In the genomic region with DNA sequence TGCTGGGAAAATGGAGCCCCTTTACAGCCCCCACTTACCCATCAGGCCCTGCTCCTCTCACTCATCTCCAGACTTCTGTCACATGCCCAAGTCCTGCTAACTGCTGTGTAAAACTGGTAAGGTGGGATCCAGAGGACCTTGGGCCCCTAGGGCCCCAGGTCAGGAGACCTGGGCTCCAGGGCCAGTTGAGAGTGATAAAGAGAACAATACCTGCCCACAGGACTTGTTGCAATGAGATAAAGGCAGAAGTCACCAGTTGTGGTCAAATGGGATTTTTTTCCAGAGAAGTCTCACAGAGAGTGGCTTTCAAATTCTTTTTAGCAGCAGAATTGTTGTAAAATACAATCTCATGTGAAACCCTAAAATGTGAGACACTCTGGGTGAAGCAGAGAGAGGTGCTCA, we compare ENCODE assay signal across 9 cellular contexts. TPM values are rescaled to one million over a fixed set of nuclear protein-coding genes. Genes with fewer than 3 reads are reported as not detected.
DNase-seq lines count a peak whose midpoint lies in the region; ATAC-seq and TF ChIP-seq lines count a peak whose summit lies in the region.
"Had no signal": no experiment of that assay in that cellular context is flagged by ENCODE, and none has a peak within 500 bp of the region (broad histone marks: within the 10 kb centered on the region; RNA-seq: fewer than 3 reads in every experiment).

No MANE protein-coding gene starts in this region.

- intact Hi-C loops in activated T-helper 2 cell treated with anti-CD3 and anti-CD28 coated beads, Interferon-gamma antibody, Interleukin-2, Interleukin-4, amounts not matched to agents 10 μg/mL and 5 μg/mL and 100 μg/mL, durations not matched to agents 14 hours and 24 hours and 36 hours (cut with micrococcal nuclease) = loop anchor here (1.0 kb wide), 4 partner anchors 13 to 54 kb away; no protein-coding TSS in a partner anchor
- intact Hi-C loops in left lung (cut with DNase I) (no loop called here), testis (cut with DNase I; ENCODE audit: low total_unique reads) (no loop called here)

- H3K27me3 Mint-ChIP-seq in activated CD4-positive, alpha-beta T cell treated with anti-CD3 and anti-CD28 coated beads, Interleukin-2, amount 10 ng/mL, durations not matched to agents 7 days and 5 days = no peaks in the 10 kb centered on the region
- H3K27me3 Mint-ChIP-seq in activated T-helper 2 cell treated with anti-CD3 and anti-CD28 coated beads, Interferon-gamma antibody, Interleukin-2, Interleukin-4, amounts not matched to agents 10 μg/mL and 5 μg/mL and 100 μg/mL, durations not matched to agents 14 hours and 24 hours and 36 hours (ENCODE audit: low read depth) = no peaks in the 10 kb centered on the region
- no peaks in the 10 kb centered on the region for H3K27me3 Mint-ChIP-seq in H9 (ENCODE audit: low read depth)

- H3K79me1 ChIP-seq in H9 (ENCODE audit: insufficient read depth, low read depth, low read length, poor library complexity, severe bottlenecking) = peaks cover 2% of the 10 kb centered on the region

- no peak for TF ChIP-seq POLR2A in suprapubic skin (IDR thresholded peaks at IDR 0.05)
- TF ChIP-seq POLR2A in testis (IDR thresholded peaks at IDR 0.05) = no peak

- H3K27ac ChIP-seq in left lung = peak overlapping the region; percentile 96 to 97
- H3K27ac ChIP-seq in suprapubic skin = peak overlapping the region; percentile 97
- no peak overlapping the region for H3K27ac ChIP-seq in H9 (ENCODE audit: insufficient read length, low read depth, low read length)
- H3K27ac ChIP-seq in testis = peak overlapping the region in 1 of 2 donors; percentile 95
- H3K27ac ChIP-seq: C4-2B had no signal

- H4K91ac ChIP-seq in H9 (ENCODE audit: insufficient read length, low read depth, low read length) = no peak overlapping the region

- no peak overlapping the region for H2BK20ac ChIP-seq in H9 (ENCODE audit: low read depth, low read length, poor library complexity, severe bottlenecking)

- no peaks in the 10 kb centered on the region for H3K9me3 Mint-ChIP-seq in activated CD4-positive, alpha-beta T cell treated with anti-CD3 and anti-CD28 coated beads, Interleukin-2, amount 10 ng/mL, durations not matched to agents 7 days and 5 days
- H3K9me3 Mint-ChIP-seq in activated T-helper 2 cell treated with anti-CD3 and anti-CD28 coated beads, Interferon-gamma antibody, Interleukin-2, Interleukin-4, amounts not matched to agents 10 μg/mL and 5 μg/mL and 100 μg/mL, durations not matched to agents 14 hours and 24 hours and 36 hours = no peaks in the 10 kb centered on the region
- H3K9me3 Mint-ChIP-seq in H9 = peaks cover 0 to 2% of the 10 kb centered on the region in 2 experiments; a peak in 2 of 5 replicates

- POLR2A ChIA-PET in activated CD4-positive, alpha-beta T cell treated with anti-CD3 and anti-CD28 coated beads, Interleukin-2, amount 10 ng/mL, durations not matched to agents 7 days and 5 days (lab: Charles Lee) = interaction anchor here (1.2 kb wide), 1 partner anchor 52 kb away, joined by 3 read pairs; no protein-coding TSS in a partner anchor

- no peak overlapping the region for H4K8ac ChIP-seq in H9 (replicated peaks; ENCODE audit: insufficient read length, low read depth, low read length)

- DNase-seq in activated CD4-positive, alpha-beta T cell treated with anti-CD3 and anti-CD28 coated beads, Interleukin-2, amount 10 ng/mL, durations not matched to agents 7 days and 5 days = no peak
- no peak for DNase-seq in activated CD4-positive, alpha-beta T cell treated with anti-CD3 and anti-CD28 coated beads for 4 hours
- no peak for DNase-seq in activated T-helper 2 cell treated with anti-CD3 and anti-CD28 coated beads, Interferon-gamma antibody, Interleukin-2, Interleukin-4, amounts not matched to agents 10 μg/mL and 5 μg/mL and 100 μg/mL, durations not matched to agents 14 hours and 24 hours and 36 hours (ENCODE audit: low spot score)
- DNase-seq in left lung = peak in 1 of 2 donors; percentile 1
- DNase-seq in suprapubic skin (ENCODE audit: low spot score in 2 of 2) = no peak
- DNase-seq in H9 = no peak
- DNase-seq in hypothalamus (lab: John Stamatoyannopoulos, UW) = no peak
- no peak for DNase-seq in testis

- no peaks in the 10 kb centered on the region for H3K36me3 ChIP-seq in left lung
- no peaks in the 10 kb centered on the region for H3K36me3 ChIP-seq in suprapubic skin
- no peaks in the 10 kb centered on the region for H3K36me3 ChIP-seq in testis (ENCODE audit: low read depth, missing control alignments)

- H2BK120ac ChIP-seq in H9 (ENCODE audit: low read depth, low read length, poor library complexity, severe bottlenecking) = no peak overlapping the region

- no peak for TF ChIP-seq EP300 in suprapubic skin (IDR thresholded peaks at IDR 0.05)

- no peaks in the 10 kb centered on the region for H4K20me1 ChIP-seq in H9 (ENCODE audit: control insufficient read depth, insufficient read depth, insufficient read length)

- no peak overlapping the region for H3T11ph ChIP-seq in H9 (ENCODE audit: low read length)

- H3K4me1 Mint-ChIP-seq in activated CD4-positive, alpha-beta T cell treated with anti-CD3 and anti-CD28 coated beads, Interleukin-2, amount 10 ng/mL, durations not matched to agents 7 days and 5 days = peaks cover 64% of the 10 kb centered on the region
- peaks cover 48% of the 10 kb centered on the region for H3K4me1 Mint-ChIP-seq in activated T-helper 2 cell treated with anti-CD3 and anti-CD28 coated beads, Interferon-gamma antibody, Interleukin-2, Interleukin-4, amounts not matched to agents 10 μg/mL and 5 μg/mL and 100 μg/mL, durations not matched to agents 14 hours and 24 hours and 36 hours (ENCODE audit: low read depth)
- peaks cover 53 to 56% of the 10 kb centered on the region in 2 experiments for H3K4me1 Mint-ChIP-seq in H9

- TF ChIP-seq CTCF in left lung (IDR thresholded peaks at IDR 0.05) (no peak), suprapubic skin (IDR thresholded peaks at IDR 0.05) (no peak), H9 (conservative IDR thresholded peaks at IDR 0.05) (no peak), testis (IDR thresholded peaks at IDR 0.05) (no peak)

- no peak overlapping the region for H4K5ac ChIP-seq in H9 (ENCODE audit: insufficient read length, low read depth, low read length)

- H3K4me3 Mint-ChIP-seq in activated CD4-positive, alpha-beta T cell treated with anti-CD3 and anti-CD28 coated beads, Interleukin-2, amount 10 ng/mL, durations not matched to agents 7 days and 5 days = peak overlapping the region; percentile 89
- peak overlapping the region; percentile 96 for H3K4me3 Mint-ChIP-seq in activated T-helper 2 cell treated with anti-CD3 and anti-CD28 coated beads, Interferon-gamma antibody, Interleukin-2, Interleukin-4, amounts not matched to agents 10 μg/mL and 5 μg/mL and 100 μg/mL, durations not matched to agents 14 hours and 24 hours and 36 hours (ENCODE audit: low read depth)
- H3K4me3 Mint-ChIP-seq in H9 = peak overlapping the region in 1 of 2 experiments; percentile 55; a peak in 1 of 5 replicates

- H3K4ac ChIP-seq in H9 (ENCODE audit: low read depth, low read length) = no peak overlapping the region

- H3K4me2 ChIP-seq in H9 (ENCODE audit: insufficient read depth, insufficient read length, low read length) = no peak overlapping the region

- H3K4me3 ChIP-seq in left lung = no peak overlapping the region
- H3K4me3 ChIP-seq in suprapubic skin = peak overlapping the region; percentile 81
- H3K4me3 ChIP-seq in testis = no peak overlapping the region

- peaks cover 8% of the 10 kb centered on the region for H3K23me2 ChIP-seq in H9 (ENCODE audit: insufficient read length, low read depth, low read length, poor library complexity, severe bottlenecking)

- ATAC-seq in left lung = no peak

- H3K4me1 ChIP-seq in left lung (peaks cover 41 to 63% of the 10 kb centered on the region in 2 donors), suprapubic skin (peaks cover 67% of the 10 kb centered on the region), H9 (ENCODE audit: insufficient read depth, low read length) (peaks cover 6% of the 10 kb centered on the region; the same call in 1 of the 2 replicates), testis (peaks cover 30% of the 10 kb centered on the region)

- no peak overlapping the region for H3K23ac ChIP-seq in H9 (ENCODE audit: insufficient read length, low read depth, low read length)

- no peak overlapping the region for H2BK15ac ChIP-seq in H9 (ENCODE audit: low read depth, low read length)

- no peak overlapping the region for H3K18ac ChIP-seq in H9 (ENCODE audit: insufficient read length, low read depth, low read length)

- no peak overlapping the region for H2AK5ac ChIP-seq in H9 (ENCODE audit: insufficient read length, low read length)

- no peak overlapping the region for H2BK12ac ChIP-seq in H9 (ENCODE audit: insufficient read length, low read depth, low read length)

- CTCF ChIA-PET in activated CD4-positive, alpha-beta T cell treated with anti-CD3 and anti-CD28 coated beads, Interleukin-2, amount 10 ng/mL, durations not matched to agents 7 days and 5 days (lab: Charles Lee) = interaction anchor here (0.9 to 2.7 kb wide), 3 partner anchors 9 to 24 kb away, joined by 3 to 9 read pairs (median 3); no protein-coding TSS in a partner anchor

- no peak overlapping the region for H2BK5ac ChIP-seq in H9 (ENCODE audit: insufficient read length, low read length)

- H3K27ac Mint-ChIP-seq in activated CD4-positive, alpha-beta T cell treated with anti-CD3 and anti-CD28 coated beads, Interleukin-2, amount 10 ng/mL, durations not matched to agents 7 days and 5 days = peak overlapping the region; percentile 96
- peak overlapping the region; percentile 91 for H3K27ac Mint-ChIP-seq in activated T-helper 2 cell treated with anti-CD3 and anti-CD28 coated beads, Interferon-gamma antibody, Interleukin-2, Interleukin-4, amounts not matched to agents 10 μg/mL and 5 μg/mL and 100 μg/mL, durations not matched to agents 14 hours and 24 hours and 36 hours
- H3K27ac Mint-ChIP-seq in H9 = peak overlapping the region in 1 of 3 experiments; percentile 87; a peak in 2 of 7 replicates

- H3K56ac ChIP-seq in H9 (ENCODE audit: insufficient read length, low read depth, low read length) = no peak overlapping the region

- no peaks in the 10 kb centered on the region for H3K9me3 ChIP-seq in left lung
- no peaks in the 10 kb centered on the region for H3K9me3 ChIP-seq in suprapubic skin
- no peaks in the 10 kb centered on the region for H3K9me3 ChIP-seq in H9 (ENCODE audit: control insufficient read depth, low read depth, low read length)
- H3K9me3 ChIP-seq in testis = no peaks in the 10 kb centered on the region

- H3K14ac ChIP-seq in H9 (ENCODE audit: insufficient read depth, low read length) = no peak overlapping the region

- H3K79me2 ChIP-seq in H9 (ENCODE audit: insufficient read depth, low read length) = no peaks in the 10 kb centered on the region

- H3K9ac ChIP-seq in H9 (ENCODE audit: extremely low read depth, insufficient read length, low read length) = no peak overlapping the region

- H2AFZ ChIP-seq in H9 (ENCODE audit: low read length) = no peak overlapping the region

- no peaks in the 10 kb centered on the region for H3K27me3 ChIP-seq in left lung
- H3K27me3 ChIP-seq in suprapubic skin = no peaks in the 10 kb centered on the region
- no peaks in the 10 kb centered on the region for H3K27me3 ChIP-seq in H9 (ENCODE audit: insufficient read depth, low read length)
- no peaks in the 10 kb centered on the region for H3K27me3 ChIP-seq in testis

- peaks cover 12% of the 10 kb centered on the region for H3K36me3 Mint-ChIP-seq in activated CD4-positive, alpha-beta T cell treated with anti-CD3 and anti-CD28 coated beads, Interleukin-2, amount 10 ng/mL, durations not matched to agents 7 days and 5 days (ENCODE audit: low read depth)
- peaks cover 39% of the 10 kb centered on the region for H3K36me3 Mint-ChIP-seq in activated T-helper 2 cell treated with anti-CD3 and anti-CD28 coated beads, Interferon-gamma antibody, Interleukin-2, Interleukin-4, amounts not matched to agents 10 μg/mL and 5 μg/mL and 100 μg/mL, durations not matched to agents 14 hours and 24 hours and 36 hours (ENCODE audit: low read depth)
- H3K36me3 Mint-ChIP-seq in H9 (ENCODE audit: insufficient read depth in 1 of 3, low read depth in 3 of 3) = no peaks in the 10 kb centered on the region; a peak in 1 of 7 replicates

RNA-seq across cellular contexts. Expression of gene FURIN, which starts 0.8 kb away (rescaled TPM):
- 100 to 1,000 TPM; 148 to 153 TPM for total RNA-seq in activated CD4-positive, alpha-beta T cell treated with anti-CD3 and anti-CD28 coated beads, Interleukin-2, amount 10 ng/mL, durations not matched to agents 7 days and 5 days
- total RNA-seq in activated T-helper 2 cell treated with anti-CD3 and anti-CD28 coated beads, Interferon-gamma antibody, Interleukin-2, Interleukin-4, amounts not matched to agents 10 μg/mL and 5 μg/mL and 100 μg/mL, durations not matched to agents 14 hours and 24 hours and 36 hours = 564 and 570 TPM in 2 replicates
- total RNA-seq in left lung (100 to 1,000 TPM; 114 TPM), suprapubic skin (100 to 1,000 TPM in 2 of 4 donors, 10 to 100 TPM in 2; 61.6 to 120 (median 100) TPM), H9 (2021) (35.1 and 35.7 TPM in 2 replicates), testis (10 to 100 TPM; 23.1 to 32.1 TPM)
- polyA plus RNA-seq in testis (ENCODE audit: insufficient read depth, low read depth, low replicate concordance) = 21.5 TPM

RNA-seq across cellular contexts. Expression of gene FES, which starts 15.2 kb away (rescaled TPM):
- 10 to 100 TPM in 1 of 2 experiments, 1 to 10 TPM in 1; 8.6 to 10.7 TPM for total RNA-seq in activated CD4-positive, alpha-beta T cell treated with anti-CD3 and anti-CD28 coated beads, Interleukin-2, amount 10 ng/mL, durations not matched to agents 7 days and 5 days
- 51.9 and 55.8 TPM in 2 replicates for total RNA-seq in activated T-helper 2 cell treated with anti-CD3 and anti-CD28 coated beads, Interferon-gamma antibody, Interleukin-2, Interleukin-4, amounts not matched to agents 10 μg/mL and 5 μg/mL and 100 μg/mL, durations not matched to agents 14 hours and 24 hours and 36 hours
- total RNA-seq in left lung (10 to 100 TPM; 37.6 to 65.2 TPM), suprapubic skin (10 to 100 TPM in 3 of 4 donors, 1 to 10 TPM in 1; 6.3 to 18.7 (median 11.8) TPM), H9 (2021) (6.5 and 6.7 TPM in 2 replicates), testis (10 to 100 TPM; 18.6 to 23.1 TPM)
- 14.4 TPM for polyA plus RNA-seq in testis (ENCODE audit: insufficient read depth, low read depth, low replicate concordance)

RNA-seq across cellular contexts. Expression of gene MAN2A2, which starts 34.0 kb away (rescaled TPM):
- 10 to 100 TPM; 77.4 to 97.4 TPM for total RNA-seq in activated CD4-positive, alpha-beta T cell treated with anti-CD3 and anti-CD28 coated beads, Interleukin-2, amount 10 ng/mL, durations not matched to agents 7 days and 5 days
- total RNA-seq in activated T-helper 2 cell treated with anti-CD3 and anti-CD28 coated beads, Interferon-gamma antibody, Interleukin-2, Interleukin-4, amounts not matched to agents 10 μg/mL and 5 μg/mL and 100 μg/mL, durations not matched to agents 14 hours and 24 hours and 36 hours = 200 and 201 TPM in 2 replicates
- total RNA-seq in left lung = 10 to 100 TPM; 78.6 to 86.3 TPM
- total RNA-seq in suprapubic skin = 10 to 100 TPM; 51.3 to 91.9 (median 62.2) TPM
- 25.3 and 27.4 TPM in 2 replicates for total RNA-seq in H9 (2021)
- total RNA-seq in testis = 100 to 1,000 TPM; 128 to 151 TPM
- polyA plus RNA-seq in testis (ENCODE audit: insufficient read depth, low read depth, low replicate concordance) = 101 TPM
